9 cellular contexts compared by ENCODE assay signal in genomic region chr1:6001992-6002576, GRCh38. TPM values are rescaled to one million over a fixed set of nuclear protein-coding genes. Genes with fewer than 3 reads are reported as not detected.
DNase-seq lines count a peak whose midpoint lies in the region; ATAC-seq and TF ChIP-seq lines count a peak whose summit lies in the region.
"Had no signal": no experiment of that assay in that cellular context is flagged by ENCODE, and none has a peak within 500 bp of the region (broad histone marks: within the 10 kb centered on the region; RNA-seq: fewer than 3 reads in every experiment).

No MANE protein-coding gene starts in this region.

- H3K4me1 ChIP-seq in breast epithelium (no peaks in the 10 kb centered on the region), Peyer's patch (no peaks in the 10 kb centered on the region), left ventricle myocardium inferior (peaks cover 24% of the 10 kb centered on the region), aorta (ENCODE audit: control insufficient read depth in 1 of 2, insufficient read depth in 2 of 2, low read length in 2 of 2) (no peaks in the 10 kb centered on the region)

- H3K27me3 ChIP-seq in breast epithelium = no peaks in the 10 kb centered on the region
- no peaks in the 10 kb centered on the region for H3K27me3 ChIP-seq in Peyer's patch
- no peaks in the 10 kb centered on the region for H3K27me3 ChIP-seq in left ventricle myocardium inferior (ENCODE audit: low read depth)
- no peaks in the 10 kb centered on the region for H3K27me3 ChIP-seq in aorta (ENCODE audit: control insufficient read depth in 1 of 2, insufficient read depth in 2 of 2, low read length in 1 of 2)

- TF ChIP-seq POLR2A in breast epithelium (IDR thresholded peaks at IDR 0.05) (no peak), Peyer's patch (IDR thresholded peaks at IDR 0.05) (no peak)

- no peaks in the 10 kb centered on the region for H3K36me3 ChIP-seq in breast epithelium
- H3K36me3 ChIP-seq in Peyer's patch = no peaks in the 10 kb centered on the region
- no peaks in the 10 kb centered on the region for H3K36me3 ChIP-seq in left ventricle myocardium inferior
- H3K36me3 ChIP-seq in aorta (ENCODE audit: control insufficient read depth in 1 of 2, insufficient read depth in 2 of 2, low read length in 1 of 2) = no peaks in the 10 kb centered on the region

- ATAC-seq in aorta (ENCODE audit: low FRiP score) (no peak), HG03571 (IDR thresholded peaks at IDR 0.05; ENCODE audit: unreplicated experiment) (no peak), GM19455 (IDR thresholded peaks at IDR 0.05; ENCODE audit: unreplicated experiment) (no peak), GM19351 (IDR thresholded peaks at IDR 0.05; ENCODE audit: unreplicated experiment) (no peak)

- intact Hi-C loops in breast epithelium (cut with DNase I; ENCODE audit: low total_unique reads) (no loop called here), left ventricle myocardium inferior (cut with micrococcal nuclease) (no loop called here), aorta (cut with DNase I) (no loop called here)

- no peak for TF ChIP-seq CTCF in breast epithelium (IDR thresholded peaks at IDR 0.05)
- no peak for TF ChIP-seq CTCF in Peyer's patch (IDR thresholded peaks at IDR 0.05)
- no peak for TF ChIP-seq CTCF in left ventricle myocardium inferior (IDR thresholded peaks at IDR 0.05; ENCODE audit: borderline replicate concordance)

- no peak overlapping the region for H3K4me3 ChIP-seq in breast epithelium
- no peak overlapping the region for H3K4me3 ChIP-seq in Peyer's patch
- no peak overlapping the region for H3K4me3 ChIP-seq in left ventricle myocardium inferior
- H3K4me3 ChIP-seq in aorta (ENCODE audit: low read length in 2 of 2) = no peak overlapping the region

- H3K27ac ChIP-seq in breast epithelium (no peak overlapping the region), Peyer's patch (no peak overlapping the region), left ventricle myocardium inferior (replicated peaks) (peak overlapping the region; percentile 93), aorta (ENCODE audit: low read depth in 1 of 2, low read length in 2 of 2) (no peak overlapping the region)

- in situ Hi-C loops in T47D (cut with HindIII; ENCODE audit: low pct_unique_long_range_greater_than_20kb, low sequenced_read_pairs) = no loop called here

- 57 to 61% methylated on average over 13 of the region's 13 CpGs for WGBS in aorta, 2 donors

- H3K9me3 ChIP-seq in breast epithelium (no peaks in the 10 kb centered on the region), Peyer's patch (no peaks in the 10 kb centered on the region), left ventricle myocardium inferior (replicated peaks) (no peaks in the 10 kb centered on the region), aorta (ENCODE audit: control insufficient read depth, low read length) (no peaks in the 10 kb centered on the region)

- DNase-seq in T47D (ENCODE audit: low read depth in 1 of 2, low spot score in 1 of 2) = peak; percentile 33 to 41
- no peak for DNase-seq in breast epithelium (ENCODE audit: low spot score in 2 of 2)
- peak in 2 of 3 donors; percentile 41 to 48 for DNase-seq in Peyer's patch
- DNase-seq in left ventricle myocardium inferior = peak; percentile 62
- DNase-seq in aorta = peak; percentile 32 to 55
- DNase-seq: HFFc6 had no signal

RNA-seq across cellular contexts. Expression of gene NPHP4, which starts 9.9 kb away (rescaled TPM):
- total RNA-seq in breast epithelium = 10 to 100 TPM in 2 of 3 donors, 1 to 10 TPM in 1; 7.0 to 18.7 (median 18.1) TPM
- 10 to 100 TPM in 3 of 4 donors, 1 to 10 TPM in 1; 9.2 to 35.5 (median 18.3) TPM for total RNA-seq in Peyer's patch
- total RNA-seq in left ventricle myocardium inferior = 3.7 TPM
- total RNA-seq in aorta = 10 to 100 TPM in 1 of 2 donors, 1 to 10 TPM in 1; 7.8 to 15.1 TPM
- polyA plus RNA-seq in aorta = 1 to 10 TPM; 2.4 to 4.8 TPM

RNA-seq across cellular contexts. Expression of gene KCNAB2, which starts 43.6 kb away (rescaled TPM):
- total RNA-seq in breast epithelium (10 to 100 TPM in 1 of 3 donors, 1 to 10 TPM in 2; 6.9 to 19.8 (median 9.8) TPM), Peyer's patch (10 to 100 TPM in 2 of 4 donors, 1 to 10 TPM in 2; 5.4 to 26.4 (median 10.1) TPM), left ventricle myocardium inferior (31.0 TPM), aorta (10 to 100 TPM; 17.1 to 36.2 TPM)
- 1 to 10 TPM; 5.5 to 6.6 TPM for polyA plus RNA-seq in aorta

Comparison
In these comparisons a context has a peak if more than half of its experiments do, and no peak if none do; other contexts are left out.
1. DNase-seq: peak in T47D (2 of 2), Peyer's patch (2 of 3), left ventricle myocardium inferior (single experiment) and aorta (2 of 2); none in breast epithelium (0 of 2).